Comparison of ENCODE assay signal across 1 cellular context in the genomic region with DNA sequence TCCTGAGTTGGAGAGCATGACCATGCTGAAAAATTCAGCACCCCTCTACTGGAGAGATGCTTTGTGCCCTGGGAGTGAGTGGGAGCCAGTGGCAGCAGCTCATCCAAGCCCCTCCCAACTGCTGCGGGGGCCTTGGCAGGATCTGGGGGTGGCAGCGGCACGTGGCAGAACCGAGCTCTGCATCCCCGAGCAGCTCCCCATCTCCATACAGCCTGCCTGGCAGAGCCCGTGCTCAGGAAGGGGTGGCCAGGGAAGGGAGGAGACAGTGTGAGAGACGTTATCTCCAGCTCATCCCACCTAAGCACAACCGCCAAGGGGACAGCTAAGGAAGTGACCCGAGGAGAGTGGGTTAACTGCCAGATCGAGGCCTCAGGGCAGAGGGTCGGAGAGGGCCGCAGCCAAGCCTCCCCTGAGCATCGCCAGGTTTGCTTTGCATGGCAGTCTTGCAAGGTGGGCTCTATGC.
TF ChIP-seq lines count a peak whose summit lies in the region.

No MANE protein-coding gene starts in this region.

TF ChIP-seq in A549, 52 proteins besides CTCF, POLR2A, EP300 and RAD21:
- TF ChIP-seq GATA3 (IDR thresholded peaks at IDR 0.05; ENCODE audit: borderline replicate concordance) (no peak), TFCP2L1 (CRISPR knock-in tag; IDR thresholded peaks at IDR 0.05) (no peak), FOSB (CRISPR knock-in tag; IDR thresholded peaks at IDR 0.05) (no peak), EHF (CRISPR knock-in tag; IDR thresholded peaks at IDR 0.05) (no peak), TP53 (CRISPR knock-in tag; IDR thresholded peaks at IDR 0.05) (no peak), JUN (IDR thresholded peaks at IDR 0.05) (no peak), POLR2AphosphoS2 (conservative IDR thresholded peaks at IDR 0.05; ENCODE audit: low read length) (no peak), RARB (CRISPR knock-in tag; IDR thresholded peaks at IDR 0.05) (no peak), ZSCAN20 (CRISPR knock-in tag; IDR thresholded peaks at IDR 0.05) (no peak), BHLHE40 (IDR thresholded peaks at IDR 0.05; ENCODE audit: low read depth, low read length) (no peak), HOXB13 (CRISPR knock-in tag; IDR thresholded peaks at IDR 0.05; ENCODE audit: low read depth) (no peak)
- TF ChIP-seq, protein P1, sequence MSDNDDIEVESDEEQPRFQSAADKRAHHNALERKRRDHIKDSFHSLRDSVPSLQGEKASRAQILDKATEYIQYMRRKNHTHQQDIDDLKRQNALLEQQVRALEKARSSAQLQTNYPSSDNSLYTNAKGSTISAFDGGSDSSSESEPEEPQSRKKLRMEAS (IDR thresholded peaks at IDR 0.05), result no peak
- TF ChIP-seq, protein P2, sequence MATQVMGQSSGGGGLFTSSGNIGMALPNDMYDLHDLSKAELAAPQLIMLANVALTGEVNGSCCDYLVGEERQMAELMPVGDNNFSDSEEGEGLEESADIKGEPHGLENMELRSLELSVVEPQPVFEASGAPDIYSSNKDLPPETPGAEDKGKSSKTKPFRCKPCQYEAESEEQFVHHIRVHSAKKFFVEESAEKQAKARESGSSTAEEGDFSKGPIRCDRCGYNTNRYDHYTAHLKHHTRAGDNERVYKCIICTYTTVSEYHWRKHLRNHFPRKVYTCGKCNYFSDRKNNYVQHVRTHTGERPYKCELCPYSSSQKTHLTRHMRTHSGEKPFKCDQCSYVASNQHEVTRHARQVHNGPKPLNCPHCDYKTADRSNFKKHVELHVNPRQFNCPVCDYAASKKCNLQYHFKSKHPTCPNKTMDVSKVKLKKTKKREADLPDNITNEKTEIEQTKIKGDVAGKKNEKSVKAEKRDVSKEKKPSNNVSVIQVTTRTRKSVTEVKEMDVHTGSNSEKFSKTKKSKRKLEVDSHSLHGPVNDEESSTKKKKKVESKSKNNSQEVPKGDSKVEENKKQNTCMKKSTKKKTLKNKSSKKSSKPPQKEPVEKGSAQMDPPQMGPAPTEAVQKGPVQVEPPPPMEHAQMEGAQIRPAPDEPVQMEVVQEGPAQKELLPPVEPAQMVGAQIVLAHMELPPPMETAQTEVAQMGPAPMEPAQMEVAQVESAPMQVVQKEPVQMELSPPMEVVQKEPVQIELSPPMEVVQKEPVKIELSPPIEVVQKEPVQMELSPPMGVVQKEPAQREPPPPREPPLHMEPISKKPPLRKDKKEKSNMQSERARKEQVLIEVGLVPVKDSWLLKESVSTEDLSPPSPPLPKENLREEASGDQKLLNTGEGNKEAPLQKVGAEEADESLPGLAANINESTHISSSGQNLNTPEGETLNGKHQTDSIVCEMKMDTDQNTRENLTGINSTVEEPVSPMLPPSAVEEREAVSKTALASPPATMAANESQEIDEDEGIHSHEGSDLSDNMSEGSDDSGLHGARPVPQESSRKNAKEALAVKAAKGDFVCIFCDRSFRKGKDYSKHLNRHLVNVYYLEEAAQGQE (IDR thresholded peaks at IDR 0.05), result no peak
- TF ChIP-seq, protein P3, sequence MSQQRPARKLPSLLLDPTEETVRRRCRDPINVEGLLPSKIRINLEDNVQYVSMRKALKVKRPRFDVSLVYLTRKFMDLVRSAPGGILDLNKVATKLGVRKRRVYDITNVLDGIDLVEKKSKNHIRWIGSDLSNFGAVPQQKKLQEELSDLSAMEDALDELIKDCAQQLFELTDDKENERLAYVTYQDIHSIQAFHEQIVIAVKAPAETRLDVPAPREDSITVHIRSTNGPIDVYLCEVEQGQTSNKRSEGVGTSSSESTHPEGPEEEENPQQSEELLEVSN (IDR thresholded peaks at IDR 0.05; ENCODE audit: borderline replicate concordance, low read depth), result no peak
- TF ChIP-seq, protein P4, sequence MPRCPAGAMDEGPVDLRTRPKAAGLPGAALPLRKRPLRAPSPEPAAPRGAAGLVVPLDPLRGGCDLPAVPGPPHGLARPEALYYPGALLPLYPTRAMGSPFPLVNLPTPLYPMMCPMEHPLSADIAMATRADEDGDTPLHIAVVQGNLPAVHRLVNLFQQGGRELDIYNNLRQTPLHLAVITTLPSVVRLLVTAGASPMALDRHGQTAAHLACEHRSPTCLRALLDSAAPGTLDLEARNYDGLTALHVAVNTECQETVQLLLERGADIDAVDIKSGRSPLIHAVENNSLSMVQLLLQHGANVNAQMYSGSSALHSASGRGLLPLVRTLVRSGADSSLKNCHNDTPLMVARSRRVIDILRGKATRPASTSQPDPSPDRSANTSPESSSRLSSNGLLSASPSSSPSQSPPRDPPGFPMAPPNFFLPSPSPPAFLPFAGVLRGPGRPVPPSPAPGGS (IDR thresholded peaks at IDR 0.05), result no peak
- TF ChIP-seq, protein P5, sequence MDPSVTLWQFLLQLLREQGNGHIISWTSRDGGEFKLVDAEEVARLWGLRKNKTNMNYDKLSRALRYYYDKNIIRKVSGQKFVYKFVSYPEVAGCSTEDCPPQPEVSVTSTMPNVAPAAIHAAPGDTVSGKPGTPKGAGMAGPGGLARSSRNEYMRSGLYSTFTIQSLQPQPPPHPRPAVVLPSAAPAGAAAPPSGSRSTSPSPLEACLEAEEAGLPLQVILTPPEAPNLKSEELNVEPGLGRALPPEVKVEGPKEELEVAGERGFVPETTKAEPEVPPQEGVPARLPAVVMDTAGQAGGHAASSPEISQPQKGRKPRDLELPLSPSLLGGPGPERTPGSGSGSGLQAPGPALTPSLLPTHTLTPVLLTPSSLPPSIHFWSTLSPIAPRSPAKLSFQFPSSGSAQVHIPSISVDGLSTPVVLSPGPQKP (IDR thresholded peaks at IDR 0.05; ENCODE audit: low read depth, low read length), result no peak
